In the genomic region with DNA sequence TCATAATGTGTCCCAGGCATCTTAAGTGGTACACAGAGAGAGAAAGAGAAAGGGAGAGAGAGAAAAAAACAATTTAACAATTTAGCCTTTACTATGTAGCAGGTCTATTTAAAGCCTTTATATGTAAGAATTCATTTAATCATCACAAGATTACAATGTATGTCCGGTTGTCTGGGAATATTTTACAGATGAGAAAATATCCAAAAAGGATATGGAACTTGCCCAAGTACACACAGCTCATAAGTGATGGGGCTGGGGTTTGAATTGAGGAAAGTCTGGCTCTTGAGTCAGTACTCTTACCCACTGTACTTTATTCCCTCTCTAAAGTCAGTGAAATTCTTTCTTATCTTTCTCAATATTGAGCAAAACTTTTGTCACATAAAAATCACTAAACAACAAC, we compare ENCODE assay signal across 13 cellular contexts.
DNase-seq lines count a peak whose midpoint lies in the region; ATAC-seq and TF ChIP-seq lines count a peak whose summit lies in the region.
"Had no signal": no experiment of that assay in that cellular context is flagged by ENCODE, and none has a peak within 500 bp of the region (broad histone marks: within the 10 kb centered on the region; RNA-seq: fewer than 3 reads in every experiment).

No MANE protein-coding gene starts in this region.

- no peak for TF ChIP-seq CTCF in VCaP (conservative IDR thresholded peaks at IDR 0.05)
- no peak for TF ChIP-seq CTCF in fibroblast of the aortic adventitia (IDR thresholded peaks at IDR 0.05; ENCODE audit: insufficient read depth, low read length)
- TF ChIP-seq CTCF in BE2C (IDR thresholded peaks at IDR 0.05; ENCODE audit: low read depth, low read length) = no peak

- no peaks in the 10 kb centered on the region for H3K4me1 ChIP-seq in BE2C
- H3K4me1 ChIP-seq: BLaER1 had no signal

- DNase-seq in EH (ENCODE audit: low read depth) (peak; percentile 58), fibroblast of the aortic adventitia (ENCODE audit: low read depth) (peak; percentile 65), BE2C (no peak), T-helper 2 cell (no peak)
- no peak for DNase-seq in central memory CD4-positive, alpha-beta T cell
- DNase-seq: CD4-positive, CD25-positive, alpha-beta regulatory T cell; DMS53; H7 had no signal

- ATAC-seq in GM21825 (IDR thresholded peaks at IDR 0.05; ENCODE audit: unreplicated experiment) = no peak
- ATAC-seq: GM23338, HepG2 had no signal

- H3K27ac ChIP-seq in VCaP = peak overlapping the region; percentile 88
- H3K27ac ChIP-seq: BLaER1 had no signal

- no peaks in the 10 kb centered on the region for H3K27me3 ChIP-seq in BE2C
- H3K27me3 ChIP-seq: BLaER1 had no signal

- H3K9me3 ChIP-seq in BE2C = no peaks in the 10 kb centered on the region
- H3K9me3 ChIP-seq: BLaER1 had no signal

- H3K4me3 ChIP-seq in fibroblast of the aortic adventitia (ENCODE audit: low read depth, low read length) = no peak overlapping the region
- H3K4me3 ChIP-seq in BE2C (ENCODE audit: low read depth, low read length) = no peak overlapping the region
- H3K4me3 ChIP-seq: BLaER1, GM23338 had no signal

- H3K36me3 ChIP-seq in BE2C = no peaks in the 10 kb centered on the region
- H3K36me3 ChIP-seq: BLaER1 had no signal

Comparison
In these comparisons a context has a peak if more than half of its experiments do, and no peak if none do; other contexts are left out.
1. DNase-seq: peak in EH (single experiment) and fibroblast of the aortic adventitia (single experiment); none in BE2C (single experiment), T-helper 2 cell (0 of 5) and central memory CD4-positive, alpha-beta T cell (single experiment).